ENCODE assay signal across 25 cellular contexts in genomic region chr2:217010173-217010572, GRCh38.
"Had no signal": no experiment of that assay in that cellular context is flagged by ENCODE, and none has a peak within 500 bp of the region (broad histone marks: within the 10 kb centered on the region; RNA-seq: fewer than 3 reads in every experiment).

No MANE protein-coding gene starts in this region.

- DNase-seq: activated CD4-positive, alpha-beta memory T cell treated with anti-CD3 and anti-CD28 coated beads, Interleukin-2, amount 10 ng/mL, durations not matched to agents 7 days and 5 days; activated CD4-positive, alpha-beta T cell treated with anti-CD3 and anti-CD28 coated beads for 36 hours; activated CD4-positive, alpha-beta T cell treated with anti-CD3 and anti-CD28 coated beads, Interleukin-2, amount 50 U/mL, for 1 hour; activated gamma-delta T cell; activated naive CD4-positive, alpha-beta T cell treated with anti-CD3 and anti-CD28 coated beads for 36 hours; activated T-cell treated with anti-CD3 and anti-CD28 coated beads for 4 hours; activated T-cell treated with anti-CD3 and anti-CD28 coated beads, Interleukin-2, amount 50 U/mL, for 48 hours; brain microvascular endothelial cell; MG63; MV-4-11; NCI-H1092 treated with DMSO at 0.1 percent for 48 hours; NCI-H1436; NCI-H1694 treated with DMSO at 0.1 percent for 48 hours; NCI-H2029 treated with DMSO at 0.1 percent for 48 hours; NCI-H526; NCI-H82; RPMI8226; T-cell; T-helper 2 cell; T1000 had no signal

- H3K4me3 ChIP-seq: cardiac muscle cell, MG63, SK-N-MC had no signal

- ATAC-seq: activated CD4-positive, alpha-beta T cell treated with anti-CD3 and anti-CD28 coated beads for 36 hours; activated T-helper 17 cell treated with anti-CD3 and anti-CD28 coated beads, Interleukin-2, amount 50 U/mL, for 72 hours; Right ventricle myocardium inferior; T-cell had no signal

- H3K27me3 ChIP-seq: brain microvascular endothelial cell, cardiac muscle cell had no signal

- H3K9me3 ChIP-seq: MG63 had no signal

- H3K36me3 ChIP-seq: brain microvascular endothelial cell, cardiac muscle cell, MG63 had no signal

- H3K27ac ChIP-seq: brain microvascular endothelial cell, cardiac muscle cell, SK-N-MC, VCaP had no signal
